In genomic region chr15:56077071-56077470, GRCh38 we compare ENCODE assay signal across 18 cellular contexts.
DNase-seq lines count a peak whose midpoint lies in the region; ATAC-seq and TF ChIP-seq lines count a peak whose summit lies in the region.
"Had no signal": no experiment of that assay in that cellular context is flagged by ENCODE, and none has a peak within 500 bp of the region (broad histone marks: within the 10 kb centered on the region; RNA-seq: fewer than 3 reads in every experiment).

No MANE protein-coding gene starts in this region.

- TF ChIP-seq CTCF in GM23338 (conservative IDR thresholded peaks at IDR 0.05; ENCODE audit: low read depth in 2 of 2) (no peak), neural progenitor cell (IDR thresholded peaks at IDR 0.05) (no peak)
- no peak for TF ChIP-seq CTCF in CD8-positive, alpha-beta T cell (IDR thresholded peaks at IDR 0.05)
- no peak for TF ChIP-seq CTCF in activated CD8-positive, alpha-beta T cell treated with anti-CD3 and anti-CD28 coated beads for 36 hours (IDR thresholded peaks at IDR 0.05)

- no peak overlapping the region for H3K9ac ChIP-seq in neural progenitor cell

- H3K27me3 Mint-ChIP-seq in GM23338 (ENCODE audit: insufficient read depth, low read depth, poor library complexity) (peaks cover 2% of the 10 kb centered on the region), neural progenitor cell (ENCODE audit: insufficient read depth, low read depth) (no peaks in the 10 kb centered on the region)
- no peaks in the 10 kb centered on the region for H3K27me3 Mint-ChIP-seq in CD8-positive, alpha-beta T cell (ENCODE audit: low read depth)
- H3K27me3 Mint-ChIP-seq in activated CD8-positive, alpha-beta T cell treated with anti-CD3 and anti-CD28 coated beads for 36 hours: no peaks in the 10 kb centered on the region
- H3K27me3 Mint-ChIP-seq: IgD-negative memory B cell had no signal

- H3F3A ChIP-seq in GM23338 (replicated peaks; ENCODE audit: low read depth): no peaks in the 10 kb centered on the region
- no peaks in the 10 kb centered on the region for H3F3A ChIP-seq in neural progenitor cell (ENCODE audit: low read depth)

- no peaks in the 10 kb centered on the region for H3K79me2 ChIP-seq in GM23338 (replicated peaks; ENCODE audit: insufficient read depth)
- no peaks in the 10 kb centered on the region for H3K79me2 ChIP-seq in neural progenitor cell (ENCODE audit: low read depth)

- H3K4me1 ChIP-seq in GM23338 (ENCODE audit: insufficient read depth) (no peaks in the 10 kb centered on the region), neural progenitor cell (peaks cover 5% of the 10 kb centered on the region)
- no peaks in the 10 kb centered on the region for H3K4me1 ChIP-seq in CD8-positive, alpha-beta T cell (ENCODE audit: insufficient read depth, low read length)
- H3K4me1 ChIP-seq: BE2C had no signal

- no peaks in the 10 kb centered on the region for H3K9me3 Mint-ChIP-seq in GM23338
- H3K9me3 Mint-ChIP-seq in neural progenitor cell: no peaks in the 10 kb centered on the region
- peaks cover 1% of the 10 kb centered on the region for H3K9me3 Mint-ChIP-seq in CD8-positive, alpha-beta T cell
- H3K9me3 Mint-ChIP-seq in activated CD8-positive, alpha-beta T cell treated with anti-CD3 and anti-CD28 coated beads for 36 hours: peaks cover 2% of the 10 kb centered on the region

- intact Hi-C loops in CD8-positive, alpha-beta T cell (cut with DNase I, micrococcal nuclease): no loop called here
- intact Hi-C loops in activated CD8-positive, alpha-beta T cell treated with anti-CD3 and anti-CD28 coated beads for 36 hours (cut with micrococcal nuclease): no loop called here

- H3K27ac Mint-ChIP-seq in GM23338: no peak overlapping the region
- H3K27ac Mint-ChIP-seq in neural progenitor cell: no peak overlapping the region
- H3K27ac Mint-ChIP-seq in CD8-positive, alpha-beta T cell: no peak overlapping the region
- H3K27ac Mint-ChIP-seq in activated CD8-positive, alpha-beta T cell treated with anti-CD3 and anti-CD28 coated beads for 36 hours: no peak overlapping the region
- H3K27ac Mint-ChIP-seq: CD4-positive, CD25-positive, alpha-beta regulatory T cell; H9; IgD-negative memory B cell had no signal

- POLR2A ChIA-PET in CD8-positive, alpha-beta T cell (lab: Charles Lee): no interaction called here
- POLR2A ChIA-PET in activated CD8-positive, alpha-beta T cell treated with anti-CD3 and anti-CD28 coated beads for 36 hours (lab: Charles Lee): no interaction called here

- H3K36me3 ChIP-seq in GM23338 (ENCODE audit: insufficient read depth): no peaks in the 10 kb centered on the region
- no peaks in the 10 kb centered on the region for H3K36me3 ChIP-seq in neural progenitor cell
- H3K36me3 ChIP-seq in CD8-positive, alpha-beta T cell (ENCODE audit: insufficient read depth, low read length): no peaks in the 10 kb centered on the region
- H3K36me3 ChIP-seq: BE2C had no signal

- H3K4me3 Mint-ChIP-seq in GM23338 (no peak overlapping the region), neural progenitor cell (no peak overlapping the region)
- H3K4me3 Mint-ChIP-seq in CD8-positive, alpha-beta T cell: no peak overlapping the region
- H3K4me3 Mint-ChIP-seq in activated CD8-positive, alpha-beta T cell treated with anti-CD3 and anti-CD28 coated beads for 36 hours: no peak overlapping the region
- H3K4me3 Mint-ChIP-seq: CD4-positive, CD25-positive, alpha-beta regulatory T cell; H9; IgD-negative memory B cell had no signal

- peak overlapping the region; percentile 80; the same call in 1 of the 2 replicates for H2AFZ ChIP-seq in GM23338
- H2AFZ ChIP-seq in neural progenitor cell (replicated peaks): peak overlapping the region; percentile 93

- H4K20me1 ChIP-seq in GM23338 (replicated peaks; ENCODE audit: insufficient read depth): no peaks in the 10 kb centered on the region
- no peaks in the 10 kb centered on the region for H4K20me1 ChIP-seq in neural progenitor cell (ENCODE audit: low read depth)

- DNase-seq in GM23338 (ENCODE audit: low spot score): no peak
- peak; percentile 84 for DNase-seq in NCI-H524 treated with DMSO at 0.1 percent for 48 hours (lab: John Stamatoyannopoulos, UW)
- peak; percentile 73 for DNase-seq in cerebellar cortex (ENCODE audit: low spot score)
- DNase-seq in neural progenitor cell (ENCODE audit: low spot score): peak; percentile 5
- no peak for DNase-seq in CD8-positive, alpha-beta T cell
- no peak for DNase-seq in activated CD8-positive, alpha-beta T cell treated with anti-CD3 and anti-CD28 coated beads for 36 hours
- DNase-seq: ACHN; BE2C; Caco-2; CD4-positive, CD25-positive, alpha-beta regulatory T cell; DMS79 treated with DMSO at 0.1 percent for 48 hours; GOT3; H9; KBM-7 had no signal

- H3K9me3 ChIP-seq in neural progenitor cell (ENCODE audit: low read depth): no peaks in the 10 kb centered on the region
- H3K9me3 ChIP-seq in CD8-positive, alpha-beta T cell (ENCODE audit: low read length): no peaks in the 10 kb centered on the region
- H3K9me3 ChIP-seq: BE2C, Caco-2 had no signal

- H3K27me3 ChIP-seq in GM23338 (ENCODE audit: insufficient read depth): no peaks in the 10 kb centered on the region
- no peaks in the 10 kb centered on the region for H3K27me3 ChIP-seq in neural progenitor cell
- no peaks in the 10 kb centered on the region for H3K27me3 ChIP-seq in CD8-positive, alpha-beta T cell (ENCODE audit: insufficient read depth, low read length)
- H3K27me3 ChIP-seq: BE2C had no signal

- ATAC-seq in GM23338: no peak
- no peak for ATAC-seq in GM19463 (IDR thresholded peaks at IDR 0.05; ENCODE audit: unreplicated experiment)
- no peak for ATAC-seq in CD8-positive, alpha-beta T cell
- ATAC-seq in activated CD8-positive, alpha-beta T cell treated with anti-CD3 and anti-CD28 coated beads for 36 hours: no peak
- ATAC-seq: GM12878, HepG2 had no signal

- no peaks in the 10 kb centered on the region; the same call in 2 of the 3 replicates for H3K4me1 Mint-ChIP-seq in GM23338
- H3K4me1 Mint-ChIP-seq in neural progenitor cell: peaks cover 13% of the 10 kb centered on the region
- H3K4me1 Mint-ChIP-seq in CD8-positive, alpha-beta T cell (ENCODE audit: low read depth): no peaks in the 10 kb centered on the region
- no peaks in the 10 kb centered on the region for H3K4me1 Mint-ChIP-seq in activated CD8-positive, alpha-beta T cell treated with anti-CD3 and anti-CD28 coated beads for 36 hours (ENCODE audit: low read depth)
- H3K4me1 Mint-ChIP-seq: CD4-positive, CD25-positive, alpha-beta regulatory T cell had no signal

- CTCF ChIA-PET in CD8-positive, alpha-beta T cell (lab: Charles Lee): no interaction called here
- CTCF ChIA-PET in activated CD8-positive, alpha-beta T cell treated with anti-CD3 and anti-CD28 coated beads for 36 hours (lab: Charles Lee): interaction anchor here (1.3 kb wide), 1 partner anchor 24 kb away, joined by 6 read pairs; no protein-coding TSS in a partner anchor

- H3K27ac ChIP-seq in GM23338 (ENCODE audit: low read depth) (no peak overlapping the region), neural progenitor cell (no peak overlapping the region)
- H3K27ac ChIP-seq in CD8-positive, alpha-beta T cell (ENCODE audit: low read depth, low read length): no peak overlapping the region

- H3K36me3 Mint-ChIP-seq in GM23338 (ENCODE audit: low read depth) (no peaks in the 10 kb centered on the region), neural progenitor cell (no peaks in the 10 kb centered on the region)
- no peaks in the 10 kb centered on the region for H3K36me3 Mint-ChIP-seq in CD8-positive, alpha-beta T cell
- no peaks in the 10 kb centered on the region for H3K36me3 Mint-ChIP-seq in activated CD8-positive, alpha-beta T cell treated with anti-CD3 and anti-CD28 coated beads for 36 hours (ENCODE audit: low read depth)

- H3K4me3 ChIP-seq in GM23338: no peak overlapping the region
- H3K4me3 ChIP-seq in neural progenitor cell: no peak overlapping the region
- H3K4me3 ChIP-seq in CD8-positive, alpha-beta T cell (ENCODE audit: low read depth, low read length): no peak overlapping the region
- H3K4me3 ChIP-seq: GM12878 had no signal

- H3K4me2 ChIP-seq in GM23338 (no peak overlapping the region), neural progenitor cell (no peak overlapping the region)

- no peaks in the 10 kb centered on the region for H3K9me2 ChIP-seq in GM23338 (ENCODE audit: insufficient read depth)

Comparison
In these comparisons a context has a peak if more than half of its experiments do, and no peak if none do; other contexts are left out.
1. DNase-seq: peak in NCI-H524 treated with DMSO at 0.1 percent for 48 hours (single experiment), cerebellar cortex (single experiment) and neural progenitor cell (single experiment); none in GM23338 (single experiment), CD8-positive, alpha-beta T cell (0 of 7) and activated CD8-positive, alpha-beta T cell treated with anti-CD3 and anti-CD28 coated beads for 36 hours (single experiment).